In genomic region chr6:116575227-116575626, GRCh38 we compare ENCODE assay signal across 2 cellular contexts.
A peak's percentile ranks its signal among the peaks of the same experiment; 100 is the strongest.
TF ChIP-seq lines count a peak whose summit lies in the region.

No MANE protein-coding gene starts in this region.

TF ChIP-seq in SK-N-SH treated with all-trans-retinoic acid at 6 μM for 48 hours, 23 proteins besides CTCF, POLR2A, EP300 and RAD21:
- TF ChIP-seq TOX (CRISPR knock-in tag; IDR thresholded peaks at IDR 0.05; ENCODE audit: borderline replicate concordance), result no peak
- peak; percentile 34 for TF ChIP-seq ISL1 (CRISPR knock-in tag; IDR thresholded peaks at IDR 0.05)
- TF ChIP-seq ZNF565 (CRISPR knock-in tag; conservative IDR thresholded peaks at IDR 0.05; ENCODE audit: low read depth), result no peak
- no peak for TF ChIP-seq TCF4 (CRISPR knock-in tag; IDR thresholded peaks at IDR 0.05; ENCODE audit: borderline replicate concordance)
- no peak for TF ChIP-seq GLIS3 (CRISPR knock-in tag; IDR thresholded peaks at IDR 0.05)

TF ChIP-seq in SK-N-SH, 30 proteins besides CTCF, POLR2A, EP300 and RAD21 (continued from another document):
- TF ChIP-seq SIN3A (IDR thresholded peaks at IDR 0.05; ENCODE audit: borderline replicate concordance, low read depth, low read length) (no peak), IRF3 (IDR thresholded peaks at IDR 0.05; ENCODE audit: low read depth, low read length) (no peak), MAX (IDR thresholded peaks at IDR 0.05; ENCODE audit: low read depth) (no peak), CHD2 (IDR thresholded peaks at IDR 0.05; ENCODE audit: low read length, partially characterized antibody) (no peak), PBX3 (IDR thresholded peaks at IDR 0.05) (no peak), YY1 (IDR thresholded peaks at IDR 0.05; ENCODE audit: low read depth) (no peak), FOXJ3 (CRISPR knock-in tag; IDR thresholded peaks at IDR 0.05) (no peak), RXRA (IDR thresholded peaks at IDR 0.05; ENCODE audit: borderline replicate concordance, low read depth) (no peak), SMC3 (IDR thresholded peaks at IDR 0.05; ENCODE audit: low read depth, low read length) (no peak), REST (IDR thresholded peaks at IDR 0.05; ENCODE audit: low read depth, low read length) (no peak), TEAD4 (IDR thresholded peaks at IDR 0.05; ENCODE audit: borderline replicate concordance, insufficient read depth) (no peak), NRF1 (IDR thresholded peaks at IDR 0.05; ENCODE audit: low read depth, low read length) (no peak), MXI1 (IDR thresholded peaks at IDR 0.05; ENCODE audit: low read depth, low read length) (no peak), RCOR1 (IDR thresholded peaks at IDR 0.05; ENCODE audit: low read length) (no peak), ELF1 (IDR thresholded peaks at IDR 0.05) (no peak), TAF1 (IDR thresholded peaks at IDR 0.05; ENCODE audit: borderline replicate concordance, low read depth, low read length) (no peak), GABPA (IDR thresholded peaks at IDR 0.05; ENCODE audit: low read depth) (no peak), RFX5 (IDR thresholded peaks at IDR 0.05; ENCODE audit: low read length) (no peak), POLR2AphosphoS5 (IDR thresholded peaks at IDR 0.05; ENCODE audit: low read depth, low read length) (no peak)
